In genomic region chr1:218957971-218958370, GRCh38 we compare ENCODE assay signal across 24 cellular contexts.
A peak's percentile ranks its signal among the peaks of the same experiment; 100 is the strongest.
DNase-seq lines count a peak whose midpoint lies in the region; ATAC-seq and TF ChIP-seq lines count a peak whose summit lies in the region.
"Had no signal": no experiment of that assay in that cellular context is flagged by ENCODE, and none has a peak within 500 bp of the region (broad histone marks: within the 10 kb centered on the region; RNA-seq: fewer than 3 reads in every experiment).

No MANE protein-coding gene starts in this region.

- no peak for ATAC-seq in HG03460 (IDR thresholded peaks at IDR 0.05; ENCODE audit: unreplicated experiment)
- ATAC-seq in GM19397 (IDR thresholded peaks at IDR 0.05; ENCODE audit: unreplicated experiment): no peak
- ATAC-seq: HepG2, Panc1 had no signal

- H3K79me2 ChIP-seq in mammary epithelial cell (ENCODE audit: insufficient read depth, low read length): no peaks in the 10 kb centered on the region
- no peaks in the 10 kb centered on the region for H3K79me2 ChIP-seq in PC-9 (ENCODE audit: low read depth)

- POLR2A ChIA-PET in PC-9 (lab: Charles Lee; ENCODE audit: unreplicated experiment): no interaction called here

- H3K9me3 Mint-ChIP-seq in progenitor cell of endocrine pancreas (ENCODE audit: low read depth): no peaks in the 10 kb centered on the region
- H3K9me3 Mint-ChIP-seq: H9 had no signal

- H3K9ac ChIP-seq in mammary epithelial cell (ENCODE audit: insufficient read depth, low read length): no peak overlapping the region

- CTCF ChIA-PET in mammary epithelial cell (lab: Charles Lee; ENCODE audit: low non-redundant PET): no interaction called here
- CTCF ChIA-PET in PC-9 (lab: Charles Lee): no interaction called here

- no peak overlapping the region for H3K4me3 Mint-ChIP-seq in progenitor cell of endocrine pancreas (ENCODE audit: low read depth)
- H3K4me3 Mint-ChIP-seq: CD4-positive, CD25-positive, alpha-beta regulatory T cell; H9 had no signal

- intact Hi-C loops in mammary epithelial cell (cut with micrococcal nuclease): no loop called here
- intact Hi-C loops in breast epithelium (cut with DNase I; ENCODE audit: low total_unique reads): no loop called here
- intact Hi-C loops in PC-9 (cut with micrococcal nuclease; ENCODE audit: unreplicated experiment): no loop called here

- no peak overlapping the region for H3K4me2 ChIP-seq in mammary epithelial cell (ENCODE audit: insufficient read depth, low read depth, low read length)
- H3K4me2 ChIP-seq in PC-9: no peak overlapping the region

- H3K9me3 ChIP-seq in mammary epithelial cell (replicated peaks; ENCODE audit: insufficient read depth, low read length): no peaks in the 10 kb centered on the region
- H3K9me3 ChIP-seq in breast epithelium: no peaks in the 10 kb centered on the region
- no peaks in the 10 kb centered on the region for H3K9me3 ChIP-seq in PC-9 (ENCODE audit: insufficient read depth, low read depth)
- no peaks in the 10 kb centered on the region for H3K9me3 ChIP-seq in mesodermal cell (ENCODE audit: control insufficient read depth, low read length)
- H3K9me3 ChIP-seq: BE2C had no signal

- dilution Hi-C loops in mammary epithelial cell (cut with HindIII; ENCODE audit: low sequenced_read_pairs): no loop called here

- no peak for TF ChIP-seq POLR2A in breast epithelium (IDR thresholded peaks at IDR 0.05)

- peaks cover 19% of the 10 kb centered on the region for H3K4me1 Mint-ChIP-seq in progenitor cell of endocrine pancreas (ENCODE audit: low read depth)
- H3K4me1 Mint-ChIP-seq: CD4-positive, CD25-positive, alpha-beta regulatory T cell; H9 had no signal

- H2AFZ ChIP-seq in mammary epithelial cell (ENCODE audit: low read depth, low read length) (peak overlapping the region; percentile 63), PC-9 (peak overlapping the region; percentile 45; the same call in 1 of the 2 replicates)

- H3K27ac Mint-ChIP-seq in progenitor cell of endocrine pancreas: peak overlapping the region; percentile 50
- H3K27ac Mint-ChIP-seq: CD4-positive, CD25-positive, alpha-beta regulatory T cell had no signal

- H3K27me3 ChIP-seq in mammary epithelial cell (ENCODE audit: insufficient read depth, low read length) (no peaks in the 10 kb centered on the region), breast epithelium (no peaks in the 10 kb centered on the region), PC-9 (ENCODE audit: insufficient read depth, low read depth) (no peaks in the 10 kb centered on the region)
- H3K27me3 ChIP-seq: BE2C had no signal

- BruUV-seq in mammary epithelial cell (replicated peaks; lab: Mats Ljungman, UMichigan): no TSS peak
- no TSS peak for BruUV-seq in PC-9 (replicated peaks; lab: Mats Ljungman, UMichigan)

- H3F3A ChIP-seq in PC-9 (ENCODE audit: insufficient read depth, low read depth): no peaks in the 10 kb centered on the region

- DNase-seq in mammary epithelial cell: no peak
- DNase-seq in breast epithelium (ENCODE audit: low spot score in 2 of 2): no peak
- DNase-seq in PC-9: no peak
- DNase-seq in progenitor cell of endocrine pancreas (ENCODE audit: low spot score, unreplicated experiment): no peak
- no peak for DNase-seq in C1 segment of cervical spinal cord (lab: John Stamatoyannopoulos, UW)
- DNase-seq: BE2C; CD4-positive, CD25-positive, alpha-beta regulatory T cell; COR-L47; DND-41; H9; KBM-7; NCI-H1092; NCI-H1436; NCI-H187 treated with DMSO at 0.1 percent for 48 hours; NCI-H2107; NCI-H2227 treated with DMSO at 0.1 percent for 48 hours; NCI-H510A; SIG-M5 had no signal

- in situ Hi-C loops in mammary epithelial cell (cut with MboI; ENCODE audit: low sequenced_read_pairs in 2 of 2): no loop called here

- H3K36me3 Mint-ChIP-seq in progenitor cell of endocrine pancreas (ENCODE audit: insufficient read depth): no peaks in the 10 kb centered on the region
- H3K36me3 Mint-ChIP-seq: CD4-positive, CD25-positive, alpha-beta regulatory T cell had no signal

- no peaks in the 10 kb centered on the region for H4K20me1 ChIP-seq in mammary epithelial cell (ENCODE audit: insufficient read depth, low read length)
- no peaks in the 10 kb centered on the region for H4K20me1 ChIP-seq in PC-9 (ENCODE audit: insufficient read depth)

- TF ChIP-seq CTCF in mammary epithelial cell (conservative IDR thresholded peaks at IDR 0.05 in 1 of 2, IDR thresholded peaks at IDR 0.05 in 1 of 2; ENCODE audit: extremely low read depth in 1 of 2, insufficient read depth in 1 of 2, low read depth in 1 of 2, low read length in 2 of 2): no peak
- no peak for TF ChIP-seq CTCF in breast epithelium (IDR thresholded peaks at IDR 0.05)
- TF ChIP-seq CTCF in PC-9 (conservative IDR thresholded peaks at IDR 0.05): no peak
- no peak for TF ChIP-seq CTCF in progenitor cell of endocrine pancreas (IDR thresholded peaks at IDR 0.05; ENCODE audit: unreplicated experiment)

- H3K4me3 ChIP-seq in mammary epithelial cell (replicated peaks in 1 of 3; ENCODE audit: insufficient read depth in 1 of 3, low read depth in 2 of 3, low read length in 3 of 3) (no peak overlapping the region), breast epithelium (no peak overlapping the region), PC-9 (no peak overlapping the region), mesodermal cell (ENCODE audit: extremely low read depth, insufficient read depth, low read length, poor library complexity, severe bottlenecking) (no peak overlapping the region)

- H3K36me3 ChIP-seq in mammary epithelial cell (ENCODE audit: insufficient read depth, low read length) (no peaks in the 10 kb centered on the region), breast epithelium (no peaks in the 10 kb centered on the region), PC-9 (ENCODE audit: low read depth) (no peaks in the 10 kb centered on the region), mesodermal cell (ENCODE audit: control insufficient read depth, insufficient read depth, low read length) (no peaks in the 10 kb centered on the region)
- H3K36me3 ChIP-seq: BE2C had no signal

- WGBS in mammary epithelial cell (ENCODE audit: low coverage, missing lambda C conversion rate): 42% methylated on average over 2 of the region's 2 CpGs
- no CpG with 5 or more reads among the region's 2 CpGs for WGBS in mesodermal cell (ENCODE audit: insufficient coverage in 2 of 2), 2 experiments

- no peaks in the 10 kb centered on the region; the same call in 1 of the 2 replicates for H3K9me2 ChIP-seq in PC-9 (ENCODE audit: insufficient read depth)

- H3K27me3 Mint-ChIP-seq in progenitor cell of endocrine pancreas: no peaks in the 10 kb centered on the region
- H3K27me3 Mint-ChIP-seq: CD4-positive, CD25-positive, alpha-beta regulatory T cell had no signal

- H3K4me1 ChIP-seq in mammary epithelial cell (ENCODE audit: insufficient read depth, low read length): no peaks in the 10 kb centered on the region
- H3K4me1 ChIP-seq in breast epithelium: no peaks in the 10 kb centered on the region
- no peaks in the 10 kb centered on the region for H3K4me1 ChIP-seq in PC-9 (replicated peaks; ENCODE audit: insufficient read depth)
- H3K4me1 ChIP-seq in mesodermal cell (ENCODE audit: control insufficient read depth, insufficient read depth, low read length, poor library complexity, severe bottlenecking): no peaks in the 10 kb centered on the region
- H3K4me1 ChIP-seq: BE2C had no signal

- H3K27ac ChIP-seq in mammary epithelial cell (ENCODE audit: insufficient read depth, low read depth, low read length) (no peak overlapping the region), breast epithelium (no peak overlapping the region), PC-9 (no peak overlapping the region), mesodermal cell (ENCODE audit: low read depth, low read length, severe bottlenecking) (peak overlapping the region; percentile 47)
- H3K27ac ChIP-seq: HL-60 had no signal
